22 cellular contexts compared by ENCODE assay signal in the genomic region with DNA sequence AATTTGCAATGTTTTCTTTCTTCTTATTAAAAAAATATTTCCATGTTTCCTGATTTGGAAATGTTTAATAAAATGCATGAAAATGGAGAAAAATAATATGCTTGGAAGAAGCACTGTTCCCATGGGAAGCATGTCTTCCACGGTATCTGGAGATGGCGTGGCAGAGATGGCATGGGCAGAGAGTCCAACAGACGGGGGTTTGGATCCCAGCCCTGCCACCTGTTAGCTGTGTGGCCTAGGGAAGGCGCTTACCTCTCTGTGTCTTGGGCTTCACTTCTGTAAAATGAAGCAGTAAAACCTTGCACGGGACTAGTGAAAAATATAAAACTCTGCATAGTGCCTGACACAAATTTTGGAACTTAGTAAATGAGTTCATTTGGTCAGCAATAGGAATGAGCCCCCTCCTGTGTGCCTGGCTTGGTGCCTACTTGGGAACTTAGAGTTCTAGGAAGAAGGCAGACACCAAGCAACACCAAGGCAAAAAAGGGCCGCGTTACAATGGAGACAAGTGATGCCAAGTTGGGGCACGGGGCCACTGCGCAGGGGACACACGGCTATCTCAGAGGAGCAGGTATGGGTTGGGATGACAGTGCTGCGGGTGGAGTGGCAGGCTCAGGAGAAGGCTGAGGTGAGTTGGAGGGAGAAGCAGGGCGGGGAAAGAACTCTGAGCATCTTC.
A peak's percentile ranks its signal among the peaks of the same experiment; 100 is the strongest.
DNase-seq lines count a peak whose midpoint lies in the region; ATAC-seq and TF ChIP-seq lines count a peak whose summit lies in the region.
"Had no signal": no experiment of that assay in that cellular context is flagged by ENCODE, and none has a peak within 500 bp of the region (broad histone marks: within the 10 kb centered on the region; RNA-seq: fewer than 3 reads in every experiment).

No MANE protein-coding gene starts in this region.

- peaks cover 12 to 20% of the 10 kb centered on the region in 2 donors for H3K4me1 ChIP-seq in uterus

- DNase-seq in T-helper 1 cell: no peak
- no peak for DNase-seq in stimulated activated naive CD8-positive, alpha-beta T cell treated with anti-CD3 and anti-CD28 coated beads, Interleukin-15, Interleukin-2, amounts not matched to agents 100 U/mL and 50 U/mL, for 24 hours
- DNase-seq in islet precursor cell: peak; percentile 27
- peak in 1 of 2 donors; percentile 32 for DNase-seq in uterus
- DNase-seq in AG08396 (ENCODE audit: low spot score): no peak
- no peak for DNase-seq in activated CD4-positive, alpha-beta memory T cell treated with anti-CD3 and anti-CD28 coated beads for 36 hours
- DNase-seq: activated T-cell treated with anti-CD3 and anti-CD28 coated beads, Interleukin-2, amount 50 U/mL, for 4 hours; CD8-positive, alpha-beta T cell; DMS 273 treated with DMSO at 0.1 percent for 48 hours; EL; NCI-H1436; NCI-H2081 treated with DMSO at 0.1 percent for 48 hours; NCI-H226; stimulated activated naive CD4-positive, alpha-beta T cell treated with Interleukin-2 at 50 U/mL for 16 hours had no signal

- no peaks in the 10 kb centered on the region for H3K9me3 Mint-ChIP-seq in T-helper 1 cell treated with Interleukin-12 subunit alpha and Interleukin-12 subunit beta and Interleukin-4 antibody, amounts not matched to agents 30 μg/mL and 1 μg/mL, for 36 hours
- no peaks in the 10 kb centered on the region for H3K9me3 Mint-ChIP-seq in stimulated activated naive CD8-positive, alpha-beta T cell treated with anti-CD3 and anti-CD28 coated beads, Interleukin-15, Interleukin-2, amounts not matched to agents 100 ng/mL and 50 ng/mL, for 24 hours
- no peaks in the 10 kb centered on the region for H3K9me3 Mint-ChIP-seq in activated CD4-positive, alpha-beta memory T cell treated with anti-CD3 and anti-CD28 coated beads for 36 hours
- H3K9me3 Mint-ChIP-seq: CD8-positive, alpha-beta T cell had no signal

- TF ChIP-seq POLR2A in uterus (IDR thresholded peaks at IDR 0.05): no peak

- H3K4me3 Mint-ChIP-seq in T-helper 1 cell treated with Interleukin-12 subunit alpha and Interleukin-12 subunit beta and Interleukin-4 antibody, amounts not matched to agents 30 μg/mL and 1 μg/mL, for 36 hours: peak overlapping the region; percentile 76
- no peak overlapping the region for H3K4me3 Mint-ChIP-seq in stimulated activated naive CD8-positive, alpha-beta T cell treated with anti-CD3 and anti-CD28 coated beads, Interleukin-15, Interleukin-2, amounts not matched to agents 100 ng/mL and 50 ng/mL, for 24 hours
- no peak overlapping the region for H3K4me3 Mint-ChIP-seq in activated CD4-positive, alpha-beta memory T cell treated with anti-CD3 and anti-CD28 coated beads for 36 hours

- no peaks in the 10 kb centered on the region for H3K36me3 ChIP-seq in uterus
- H3K36me3 ChIP-seq: Peyer's patch, thoracic aorta had no signal

- H3K4me3 ChIP-seq in uterus: no peak overlapping the region
- H3K4me3 ChIP-seq: GM12878, Peyer's patch, thoracic aorta had no signal

- peak overlapping the region; percentile 82 to 88 for H3K27ac ChIP-seq in uterus
- H3K27ac ChIP-seq: 22Rv1, epithelial cell of prostate, Peyer's patch, thoracic aorta had no signal

- H3K36me3 Mint-ChIP-seq in T-helper 1 cell treated with Interleukin-12 subunit alpha and Interleukin-12 subunit beta and Interleukin-4 antibody, amounts not matched to agents 30 μg/mL and 1 μg/mL, for 36 hours (ENCODE audit: low read depth): peaks cover 6% of the 10 kb centered on the region
- H3K36me3 Mint-ChIP-seq in stimulated activated naive CD8-positive, alpha-beta T cell treated with anti-CD3 and anti-CD28 coated beads, Interleukin-15, Interleukin-2, amounts not matched to agents 100 ng/mL and 50 ng/mL, for 24 hours (ENCODE audit: low read depth): no peaks in the 10 kb centered on the region
- no peaks in the 10 kb centered on the region for H3K36me3 Mint-ChIP-seq in activated CD4-positive, alpha-beta memory T cell treated with anti-CD3 and anti-CD28 coated beads for 36 hours
- H3K36me3 Mint-ChIP-seq: CD8-positive, alpha-beta T cell had no signal

- peaks cover 53% of the 10 kb centered on the region for H3K4me1 Mint-ChIP-seq in T-helper 1 cell treated with Interleukin-12 subunit alpha and Interleukin-12 subunit beta and Interleukin-4 antibody, amounts not matched to agents 30 μg/mL and 1 μg/mL, for 36 hours (ENCODE audit: low read depth)
- peaks cover 67% of the 10 kb centered on the region for H3K4me1 Mint-ChIP-seq in stimulated activated naive CD8-positive, alpha-beta T cell treated with anti-CD3 and anti-CD28 coated beads, Interleukin-15, Interleukin-2, amounts not matched to agents 100 ng/mL and 50 ng/mL, for 24 hours (ENCODE audit: low read depth)
- peaks cover 52% of the 10 kb centered on the region for H3K4me1 Mint-ChIP-seq in activated CD4-positive, alpha-beta memory T cell treated with anti-CD3 and anti-CD28 coated beads for 36 hours (ENCODE audit: low read depth)

- peaks cover 52% of the 10 kb centered on the region for H3K27me3 Mint-ChIP-seq in T-helper 1 cell treated with Interleukin-12 subunit alpha and Interleukin-12 subunit beta and Interleukin-4 antibody, amounts not matched to agents 30 μg/mL and 1 μg/mL, for 36 hours (ENCODE audit: low read depth)
- no peaks in the 10 kb centered on the region for H3K27me3 Mint-ChIP-seq in stimulated activated naive CD8-positive, alpha-beta T cell treated with anti-CD3 and anti-CD28 coated beads, Interleukin-15, Interleukin-2, amounts not matched to agents 100 ng/mL and 50 ng/mL, for 24 hours
- peaks cover 5% of the 10 kb centered on the region for H3K27me3 Mint-ChIP-seq in activated CD4-positive, alpha-beta memory T cell treated with anti-CD3 and anti-CD28 coated beads for 36 hours

- POLR2A ChIA-PET in activated CD4-positive, alpha-beta memory T cell treated with anti-CD3 and anti-CD28 coated beads for 36 hours (lab: Charles Lee): interaction anchor here (1.0 kb wide), 1 partner anchor 9 kb away, joined by 3 read pairs; no protein-coding TSS in a partner anchor

- no peaks in the 10 kb centered on the region for H3K9me3 ChIP-seq in uterus
- H3K9me3 ChIP-seq: Peyer's patch, thoracic aorta had no signal

- intact Hi-C loops in uterus (cut with DNase I; ENCODE audit: low total_unique reads): no loop called here
- intact Hi-C loops in activated CD4-positive, alpha-beta memory T cell treated with anti-CD3 and anti-CD28 coated beads for 36 hours (cut with micrococcal nuclease): loop anchor here (2.0 to 5.0 kb wide), 2 partner anchors 17 to 139 kb away; a partner anchor contains a TSS

- no peak for ATAC-seq in stimulated activated naive CD8-positive, alpha-beta T cell treated with anti-CD3 and anti-CD28 coated beads, Interleukin-15, Interleukin-2, amounts not matched to agents 100 U/mL and 50 U/mL, for 24 hours
- ATAC-seq: activated CD4-positive, CD25-positive, alpha-beta regulatory T cell treated with anti-CD3 and anti-CD28 coated beads, Interleukin-2, amount 50 U/mL, for 24 hours; CD8-positive, alpha-beta T cell had no signal

- CTCF ChIA-PET in activated CD4-positive, alpha-beta memory T cell treated with anti-CD3 and anti-CD28 coated beads for 36 hours (lab: Charles Lee): interaction anchor here (1.0 to 3.4 kb wide), 4 partner anchors 9 to 186 kb away, joined by 4 to 15 read pairs (median 8); no protein-coding TSS in a partner anchor

- no peaks in the 10 kb centered on the region for H3K27me3 ChIP-seq in uterus
- H3K27me3 ChIP-seq: Peyer's patch had no signal

- TF ChIP-seq CTCF in uterus (IDR thresholded peaks at IDR 0.05): no peak

- H3K27ac Mint-ChIP-seq in T-helper 1 cell treated with Interleukin-12 subunit alpha and Interleukin-12 subunit beta and Interleukin-4 antibody, amounts not matched to agents 30 μg/mL and 1 μg/mL, for 36 hours: no peak overlapping the region
- H3K27ac Mint-ChIP-seq in stimulated activated naive CD8-positive, alpha-beta T cell treated with anti-CD3 and anti-CD28 coated beads, Interleukin-15, Interleukin-2, amounts not matched to agents 100 ng/mL and 50 ng/mL, for 24 hours: peak overlapping the region; percentile 2
- no peak overlapping the region for H3K27ac Mint-ChIP-seq in activated CD4-positive, alpha-beta memory T cell treated with anti-CD3 and anti-CD28 coated beads for 36 hours
- H3K27ac Mint-ChIP-seq: CD8-positive, alpha-beta T cell had no signal
